8 cellular contexts compared by ENCODE assay signal in genomic region chr9:33229359-33230120, GRCh38.
DNase-seq lines count a peak whose midpoint lies in the region; ATAC-seq, FAIRE-seq and TF ChIP-seq lines count a peak whose summit lies in the region.

No MANE protein-coding gene starts in this region.

- POLR2A ChIA-PET in HEK293T (lab: Yijun Ruan, JAX): no interaction called here

- no peak for FAIRE-seq in urothelium cell line (lab: Jason Lieb, UNC)

- no peak for ATAC-seq in HG02973 (IDR thresholded peaks at IDR 0.05; ENCODE audit: unreplicated experiment)

- CTCF ChIA-PET in HEK293T (lab: Yijun Ruan, JAX): no interaction called here

- peak; percentile 38 for DNase-seq in activated effector memory CD4-positive, alpha-beta T cell treated with anti-CD3 and anti-CD28 coated beads, Interleukin-2, amount 50 U/mL, for 16 hours
- no peak for DNase-seq in activated effector memory CD4-positive, alpha-beta T cell treated with Interleukin-2 at 50 U/mL for 16 hours
- peak; percentile 90 for DNase-seq in NCI-H774 (lab: John Stamatoyannopoulos, UW)
- peak; percentile 35 for DNase-seq in glomerular visceral epithelial cell (ENCODE audit: extremely low spot score)
- peak; percentile 58 for DNase-seq in urothelium cell line (ENCODE audit: low spot score)
- DNase-seq in activated naive CD4-positive, alpha-beta T cell treated with anti-CD3 and anti-CD28 coated beads, Interleukin-2, amount 50 U/mL, for 16 hours: no peak
- no peak for DNase-seq in HEK293T (ENCODE audit: extremely low spot score)

TF ChIP-seq in HEK293T, 16 proteins besides CTCF, POLR2A, EP300 and RAD21:
- TF ChIP-seq CTBP1 (IDR thresholded peaks at IDR 0.05; ENCODE audit: borderline replicate concordance): no peak
- TF ChIP-seq ZNF384 (IDR thresholded peaks at IDR 0.05): no peak
- TF ChIP-seq TARDBP (IDR thresholded peaks at IDR 0.05): no peak
- TF ChIP-seq FOXA1 (IDR thresholded peaks at IDR 0.05): no peak
- TF ChIP-seq SUZ12 (IDR thresholded peaks at IDR 0.05): no peak
- TF ChIP-seq SP1 (IDR thresholded peaks at IDR 0.05): no peak
- no peak for TF ChIP-seq L3MBTL2 (conservative IDR thresholded peaks at IDR 0.05)
- TF ChIP-seq ELF4 (IDR thresholded peaks at IDR 0.05): no peak
- TF ChIP-seq, protein P1, sequence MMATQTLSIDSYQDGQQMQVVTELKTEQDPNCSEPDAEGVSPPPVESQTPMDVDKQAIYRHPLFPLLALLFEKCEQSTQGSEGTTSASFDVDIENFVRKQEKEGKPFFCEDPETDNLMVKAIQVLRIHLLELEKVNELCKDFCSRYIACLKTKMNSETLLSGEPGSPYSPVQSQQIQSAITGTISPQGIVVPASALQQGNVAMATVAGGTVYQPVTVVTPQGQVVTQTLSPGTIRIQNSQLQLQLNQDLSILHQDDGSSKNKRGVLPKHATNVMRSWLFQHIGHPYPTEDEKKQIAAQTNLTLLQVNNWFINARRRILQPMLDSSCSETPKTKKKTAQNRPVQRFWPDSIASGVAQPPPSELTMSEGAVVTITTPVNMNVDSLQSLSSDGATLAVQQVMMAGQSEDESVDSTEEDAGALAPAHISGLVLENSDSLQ (IDR thresholded peaks at IDR 0.05): no peak
- TF ChIP-seq HDGF (IDR thresholded peaks at IDR 0.05; ENCODE audit: borderline replicate concordance): no peak
- no peak for TF ChIP-seq NFRKB (IDR thresholded peaks at IDR 0.05)

Comparison
In these comparisons a context has a peak if more than half of its experiments do, and no peak if none do; other contexts are left out.
1. DNase-seq: peak in activated effector memory CD4-positive, alpha-beta T cell treated with anti-CD3 and anti-CD28 coated beads, Interleukin-2, amount 50 U/mL, for 16 hours (single experiment), NCI-H774 (single experiment), glomerular visceral epithelial cell (single experiment) and urothelium cell line (single experiment); none in activated effector memory CD4-positive, alpha-beta T cell treated with Interleukin-2 at 50 U/mL for 16 hours (single experiment), activated naive CD4-positive, alpha-beta T cell treated with anti-CD3 and anti-CD28 coated beads, Interleukin-2, amount 50 U/mL, for 16 hours (single experiment) and HEK293T (single experiment).